In the genomic region with DNA sequence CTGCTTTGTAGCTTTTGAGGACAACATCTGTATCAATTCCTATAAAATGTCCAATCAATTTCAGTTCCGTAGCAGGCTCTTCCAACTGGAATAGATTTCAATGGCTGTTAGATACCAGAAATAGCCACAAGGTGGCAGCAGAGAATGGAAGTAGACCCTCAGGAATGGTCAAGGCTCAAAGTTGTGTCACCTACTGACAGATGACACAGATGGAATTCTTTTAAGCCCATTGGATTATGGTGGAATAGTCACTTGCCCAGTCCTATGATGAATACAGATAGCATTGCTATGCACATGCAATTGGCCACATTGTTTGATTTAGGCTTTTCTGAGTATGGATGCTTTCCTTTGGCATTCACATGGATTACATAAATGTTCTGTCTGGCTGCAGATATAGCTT, we compare ENCODE assay signal across 8 cellular contexts.
DNase-seq lines count a peak whose midpoint lies in the region; ATAC-seq and TF ChIP-seq lines count a peak whose summit lies in the region.

No MANE protein-coding gene starts in this region.

- ATAC-seq in natural killer cell = peak in 2 of 3 donors; percentile 44 to 56
- ATAC-seq in natural killer cell treated with Interleukin-12 subunit alpha and Interleukin-12 subunit beta and Interleukin-15 and Interleukin-18, amount 100 ng/mL, for 72 hours = no peak
- ATAC-seq in left colon = peak; percentile 82
- no peak for ATAC-seq in GM21717 (IDR thresholded peaks at IDR 0.05; ENCODE audit: unreplicated experiment)

- peaks cover 0 to 14% of the 10 kb centered on the region in 2 donors for H3K27me3 Mint-ChIP-seq in natural killer cell (ENCODE audit: low read depth in 2 of 2)
- peaks cover 0 to 7% of the 10 kb centered on the region in 2 donors for H3K27me3 Mint-ChIP-seq in natural killer cell treated with Interleukin-12 subunit alpha and Interleukin-12 subunit beta and Interleukin-15 and Interleukin-18, amount 100 ng/mL, for 72 hours

- peaks cover 17 to 23% of the 10 kb centered on the region in 2 donors for H3K4me1 Mint-ChIP-seq in natural killer cell
- H3K4me1 Mint-ChIP-seq in natural killer cell treated with Interleukin-12 subunit alpha and Interleukin-12 subunit beta and Interleukin-15 and Interleukin-18, amount 100 ng/mL, for 72 hours (ENCODE audit: low read depth in 2 of 2) = peaks cover 19 to 27% of the 10 kb centered on the region in 2 donors

- H3K36me3 Mint-ChIP-seq in natural killer cell = no peaks in the 10 kb centered on the region
- no peaks in the 10 kb centered on the region for H3K36me3 Mint-ChIP-seq in natural killer cell treated with Interleukin-12 subunit alpha and Interleukin-12 subunit beta and Interleukin-15 and Interleukin-18, amount 100 ng/mL, for 72 hours

- no peak for DNase-seq in natural killer cell
- no peak for DNase-seq in natural killer cell treated with Interleukin-12 subunit alpha and Interleukin-12 subunit beta and Interleukin-15 and Interleukin-18, amount 100 ng/mL, for 72 hours (ENCODE audit: low spot score)
- peak; percentile 87 for DNase-seq in HT-29 (ENCODE audit: low spot score)
- peak; percentile 34 for DNase-seq in RPMI7951 (ENCODE audit: low read depth)
- DNase-seq in central memory CD4-positive, alpha-beta T cell = peak; percentile 27
- peak in 1 of 2 donors; percentile 45 for DNase-seq in left colon
- peak; percentile 45 for DNase-seq in stimulated activated CD8-positive, alpha-beta memory T cell treated with anti-CD3 and anti-CD28 coated beads, Interleukin-4, amount 100 ng/mL, for 48 hours

- no peak overlapping the region for H3K27ac Mint-ChIP-seq in natural killer cell
- H3K27ac Mint-ChIP-seq in natural killer cell treated with Interleukin-12 subunit alpha and Interleukin-12 subunit beta and Interleukin-15 and Interleukin-18, amount 100 ng/mL, for 72 hours = no peak overlapping the region

- TF ChIP-seq CTCF in natural killer cell (IDR thresholded peaks at IDR 0.05) = peak; percentile 69

- intact Hi-C loops in natural killer cell (cut with micrococcal nuclease) = loop anchor here (10.0 kb wide), 3 partner anchors 133 to 1413 kb away; a partner anchor contains a TSS
- intact Hi-C loops in left colon (cut with DNase I, micrococcal nuclease) = loop anchor here in 1 of 2 donors (10.0 kb wide), 1 partner anchor 303 kb away; no protein-coding TSS in a partner anchor

- no peak overlapping the region for H3K4me3 Mint-ChIP-seq in natural killer cell
- H3K4me3 Mint-ChIP-seq in natural killer cell treated with Interleukin-12 subunit alpha and Interleukin-12 subunit beta and Interleukin-15 and Interleukin-18, amount 100 ng/mL, for 72 hours = no peak overlapping the region

- H3K9me3 Mint-ChIP-seq in natural killer cell = no peaks in the 10 kb centered on the region
- H3K9me3 Mint-ChIP-seq in natural killer cell treated with Interleukin-12 subunit alpha and Interleukin-12 subunit beta and Interleukin-15 and Interleukin-18, amount 100 ng/mL, for 72 hours = no peaks in the 10 kb centered on the region

Comparison
In these comparisons a context has a peak if more than half of its experiments do, and no peak if none do; other contexts are left out.
1. ATAC-seq: peak in natural killer cell (2 of 3) and left colon (single experiment); none in natural killer cell treated with Interleukin-12 subunit alpha and Interleukin-12 subunit beta and Interleukin-15 and Interleukin-18, amount 100 ng/mL, for 72 hours (0 of 2) and GM21717 (single experiment).
2. DNase-seq: peak in HT-29 (single experiment), RPMI7951 (single experiment), central memory CD4-positive, alpha-beta T cell (single experiment) and stimulated activated CD8-positive, alpha-beta memory T cell treated with anti-CD3 and anti-CD28 coated beads, Interleukin-4, amount 100 ng/mL, for 48 hours (single experiment); none in natural killer cell (single experiment) and natural killer cell treated with Interleukin-12 subunit alpha and Interleukin-12 subunit beta and Interleukin-15 and Interleukin-18, amount 100 ng/mL, for 72 hours (single experiment).